Comparison of ENCODE assay signal across 8 cellular contexts in genomic region chr1:159881930-159882839, GRCh38. TPM values are rescaled to one million over a fixed set of nuclear protein-coding genes. Genes with fewer than 3 reads are reported as not detected.
DNase-seq lines count a peak whose midpoint lies in the region; ATAC-seq, FAIRE-seq and TF ChIP-seq lines count a peak whose summit lies in the region.

No MANE protein-coding gene starts in this region.

- FAIRE-seq in bronchial epithelial cell (lab: Jason Lieb, UNC) = peak; percentile 96

- CTCF ChIA-PET in HEK293T (lab: Yijun Ruan, JAX) = interaction anchor here (1.4 kb wide), 1 partner anchor 9 kb away, joined by 3 read pairs; no protein-coding TSS in a partner anchor

- H3K27me3 ChIP-seq in bronchial epithelial cell (ENCODE audit: control insufficient read depth, insufficient read depth, low read length) = no peaks in the 10 kb centered on the region

- H3K4me3 ChIP-seq in AG09309 (ENCODE audit: control insufficient read depth, low read depth, low read length) = no peak overlapping the region
- H3K4me3 ChIP-seq in bronchial epithelial cell (ENCODE audit: low read depth, low read length) = no peak overlapping the region

- ATAC-seq in HG03521 (IDR thresholded peaks at IDR 0.05; ENCODE audit: unreplicated experiment) (no peak), HG03457 (IDR thresholded peaks at IDR 0.05; ENCODE audit: unreplicated experiment) (no peak)

- H3K36me3 ChIP-seq in bronchial epithelial cell (ENCODE audit: control insufficient read depth, insufficient read depth, low read length) = no peaks in the 10 kb centered on the region

- TF ChIP-seq CTCF in AG09309 (IDR thresholded peaks at IDR 0.05; ENCODE audit: control insufficient read depth, insufficient read depth, low read depth, low read length, missing control alignments) (no peak), bronchial epithelial cell (IDR thresholded peaks at IDR 0.05; ENCODE audit: insufficient read depth, low read length, severe bottlenecking) (no peak)

- DNase-seq in AG09309 (ENCODE audit: low read depth) (peak; percentile 88), HEK293T (ENCODE audit: extremely low spot score) (peak; percentile 37), NCI-H526 treated with DMSO at 0.1 percent for 48 hours (lab: John Stamatoyannopoulos, UW) (peak; percentile 47), bronchial epithelial cell (ENCODE audit: low read depth) (peak; percentile 100), lung microvascular endothelial cell (ENCODE audit: low read depth in 2 of 2) (peak; percentile 50 to 98), germinal center (ENCODE audit: low spot score) (no peak)

- POLR2A ChIA-PET in HEK293T (lab: Yijun Ruan, JAX) = no interaction called here

TF ChIP-seq in HEK293T, 16 proteins besides CTCF, POLR2A, EP300 and RAD21:
- TF ChIP-seq SUZ12 (IDR thresholded peaks at IDR 0.05) = no peak
- no peak for TF ChIP-seq L3MBTL2 (conservative IDR thresholded peaks at IDR 0.05)
- no peak for TF ChIP-seq SP1 (IDR thresholded peaks at IDR 0.05)

RNA-seq across cellular contexts. Expression of gene CFAP45, which starts 17.8 kb away (rescaled TPM):
- 0.53 and 0.90 TPM in 2 replicates for total RNA-seq in bronchial epithelial cell
- total RNA-seq in lung microvascular endothelial cell = under 0.01 and 0.22 TPM in 2 replicates

RNA-seq across cellular contexts. Expression of gene VSIG8, which starts 19.7 kb away (rescaled TPM):
- total RNA-seq in bronchial epithelial cell = not detected in 2 replicates
- total RNA-seq in lung microvascular endothelial cell = not detected in 2 replicates

RNA-seq across cellular contexts. Expression of gene TAGLN2, which starts 43.1 kb away (rescaled TPM):
- total RNA-seq in bronchial epithelial cell = 265 and 283 TPM in 2 replicates
- total RNA-seq in lung microvascular endothelial cell = 59.1 and 165 TPM in 2 replicates

RNA-seq across cellular contexts. Expression of gene SLAMF8, which starts 55.5 kb away (rescaled TPM):
- total RNA-seq in bronchial epithelial cell (not detected in 2 replicates), lung microvascular endothelial cell (not detected in 2 replicates)
